In the genomic region with DNA sequence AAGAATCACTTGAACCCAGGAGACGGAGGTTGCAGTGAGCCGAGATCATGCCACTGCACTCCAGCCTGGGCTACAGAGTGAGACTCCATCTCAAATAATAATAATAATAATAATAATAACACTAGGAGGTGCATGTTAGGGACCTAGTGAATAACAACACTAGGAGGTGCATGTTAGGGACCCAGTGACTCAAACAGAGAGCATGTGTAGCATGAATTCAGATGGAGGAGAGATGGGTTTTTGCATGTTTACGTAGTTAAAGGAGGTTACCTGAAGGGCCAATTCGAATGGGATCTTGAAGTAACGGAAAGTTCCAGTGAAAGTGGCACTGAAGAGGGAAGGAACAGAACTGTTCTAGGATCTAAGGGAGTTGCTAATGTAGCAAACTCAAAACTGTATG, we compare ENCODE assay signal across 32 cellular contexts. TPM values are rescaled to one million over a fixed set of nuclear protein-coding genes. Genes with fewer than 3 reads are reported as not detected.
DNase-seq lines count a peak whose midpoint lies in the region; ATAC-seq, FAIRE-seq and TF ChIP-seq lines count a peak whose summit lies in the region.
"Had no signal": no experiment of that assay in that cellular context is flagged by ENCODE, and none has a peak within 500 bp of the region (broad histone marks: within the 10 kb centered on the region; RNA-seq: fewer than 3 reads in every experiment).

No MANE protein-coding gene starts in this region.

- TF ChIP-seq CTCF in OCI-LY3 (IDR thresholded peaks at IDR 0.05; ENCODE audit: low read depth, low read length), result no peak
- no peak for TF ChIP-seq CTCF in neural progenitor cell (IDR thresholded peaks at IDR 0.05)

- no peak overlapping the region for H3K27ac ChIP-seq in OCI-LY3 (ENCODE audit: low read length)
- H3K27ac ChIP-seq in neural progenitor cell, result no peak overlapping the region
- H3K27ac ChIP-seq: esophagus squamous epithelium, gastrocnemius medialis, hepatocyte, right atrium auricular region, stomach, thyroid gland had no signal

- H3K27me3 Mint-ChIP-seq in neural progenitor cell (ENCODE audit: insufficient read depth, low read depth), result peaks cover 14% of the 10 kb centered on the region

- H3K9me3 ChIP-seq in OCI-LY3 (ENCODE audit: insufficient read depth, low read length) (no peaks in the 10 kb centered on the region), neural progenitor cell (ENCODE audit: low read depth) (no peaks in the 10 kb centered on the region)
- H3K9me3 ChIP-seq: esophagus squamous epithelium, gastrocnemius medialis, thyroid gland had no signal

- H3K27ac Mint-ChIP-seq in neural progenitor cell, result no peak overlapping the region
- H3K27ac Mint-ChIP-seq: activated CD4-positive, alpha-beta T cell treated with anti-CD3 and anti-CD28 coated beads for 36 hours; CD8-positive, alpha-beta memory T cell; dendritic cell treated with granulocyte-macrophage colony-stimulating factor and Interleukin-4, amounts not matched to agents 40 ng/mL and 50 ng/mL, for 4 days; endodermal cell; T-helper 2 cell treated with Interferon-gamma antibody and Interleukin-4, amounts not matched to agents 5 μg/mL and 100 μg/mL, for 36 hours had no signal

- H3K27me3 ChIP-seq in OCI-LY3 (ENCODE audit: low read depth, low read length), result no peaks in the 10 kb centered on the region
- peaks cover 5% of the 10 kb centered on the region for H3K27me3 ChIP-seq in neural progenitor cell
- H3K27me3 ChIP-seq: gastrocnemius medialis, hepatocyte, right atrium auricular region, thyroid gland had no signal

- H3K4me1 Mint-ChIP-seq in neural progenitor cell, result peaks cover 5% of the 10 kb centered on the region
- H3K4me1 Mint-ChIP-seq: CD8-positive, alpha-beta memory T cell; central memory CD8-positive, alpha-beta T cell had no signal

- peak; percentile 25 for ATAC-seq in HG02798 (IDR thresholded peaks at IDR 0.05; ENCODE audit: poor library complexity, unreplicated experiment)
- ATAC-seq in GM18870 (IDR thresholded peaks at IDR 0.05; ENCODE audit: unreplicated experiment), result no peak
- ATAC-seq in HG02840 (IDR thresholded peaks at IDR 0.05; ENCODE audit: low FRiP score, unreplicated experiment), result no peak
- ATAC-seq: activated CD4-positive, alpha-beta T cell treated with anti-CD3 and anti-CD28 coated beads for 36 hours; gastrocnemius medialis; HCT116 had no signal

- no peaks in the 10 kb centered on the region for H3K9me3 Mint-ChIP-seq in neural progenitor cell
- H3K9me3 Mint-ChIP-seq: endodermal cell had no signal

- TF ChIP-seq POLR2A in GM12892 (IDR thresholded peaks at IDR 0.05; ENCODE audit: low read depth, low read length), result no peak

- no peak overlapping the region for H3K9ac ChIP-seq in OCI-LY3 (ENCODE audit: low read length)
- no peak overlapping the region for H3K9ac ChIP-seq in neural progenitor cell

- no peak overlapping the region for H2AFZ ChIP-seq in OCI-LY3 (ENCODE audit: low read depth, low read length)
- no peak overlapping the region for H2AFZ ChIP-seq in neural progenitor cell (replicated peaks)
- H2AFZ ChIP-seq: hepatocyte had no signal

- H3F3A ChIP-seq in neural progenitor cell (ENCODE audit: low read depth), result no peaks in the 10 kb centered on the region

- H3K4me1 ChIP-seq in OCI-LY3 (ENCODE audit: low read length), result peaks cover 8% of the 10 kb centered on the region
- no peaks in the 10 kb centered on the region for H3K4me1 ChIP-seq in neural progenitor cell
- H3K4me1 ChIP-seq: gastrocnemius medialis, right atrium auricular region, stomach, thyroid gland had no signal

- FAIRE-seq in GM12892 (lab: Jason Lieb, UNC) (peak; percentile 58), GM19239 (lab: Jason Lieb, UNC) (peak; percentile 21)
- FAIRE-seq: A204.1 had no signal

- H3K36me3 Mint-ChIP-seq in neural progenitor cell, result no peaks in the 10 kb centered on the region

- H3K36me3 ChIP-seq in OCI-LY3 (replicated peaks; ENCODE audit: low read depth, low read length) (no peaks in the 10 kb centered on the region), neural progenitor cell (no peaks in the 10 kb centered on the region)
- H3K36me3 ChIP-seq: esophagus squamous epithelium, gastrocnemius medialis, right atrium auricular region, stomach, thyroid gland had no signal

- no peak overlapping the region for H3K4me3 Mint-ChIP-seq in neural progenitor cell
- H3K4me3 Mint-ChIP-seq: activated CD4-positive, alpha-beta T cell treated with anti-CD3 and anti-CD28 coated beads for 36 hours; CD8-positive, alpha-beta memory T cell; central memory CD8-positive, alpha-beta T cell; dendritic cell treated with granulocyte-macrophage colony-stimulating factor and Interleukin-4, amounts not matched to agents 40 ng/mL and 50 ng/mL, for 4 days; endodermal cell; T-helper 2 cell treated with Interferon-gamma antibody and Interleukin-4, amounts not matched to agents 5 μg/mL and 100 μg/mL, for 36 hours had no signal

- H3K4me2 ChIP-seq in OCI-LY3 (ENCODE audit: low read length) (peak overlapping the region; percentile 10; the same call in 1 of the 2 replicates), neural progenitor cell (no peak overlapping the region)
- H3K4me2 ChIP-seq: hepatocyte, smooth muscle cell had no signal

- H3K79me2 ChIP-seq in OCI-LY3 (ENCODE audit: low read length) (no peaks in the 10 kb centered on the region), neural progenitor cell (ENCODE audit: low read depth) (no peaks in the 10 kb centered on the region)
- H3K79me2 ChIP-seq: hepatocyte had no signal

- no peak for DNase-seq in GM12892 (ENCODE audit: insufficient read length)
- DNase-seq in GM19239 (ENCODE audit: insufficient read length, low spot score), result no peak
- DNase-seq in AG08395 (ENCODE audit: low spot score), result no peak
- DNase-seq in neural progenitor cell (ENCODE audit: low spot score), result no peak
- DNase-seq: activated CD4-positive, alpha-beta T cell treated with anti-CD3 and anti-CD28 coated beads for 36 hours; activated gamma-delta T cell treated with Interleukin-2 at 50 U/mL for 16 hours; activated T-cell treated with anti-CD3 and anti-CD28 coated beads, Interleukin-2, amount 50 U/mL, for 1 hour; CD8-positive, alpha-beta memory T cell; endodermal cell; esophagus squamous epithelium; gastrocnemius medialis; mesenchymal stem cell; NCI-H1436 treated with DMSO at 0.1 percent for 48 hours; NCI-H446 treated with DMSO at 0.1 percent for 48 hours; Right ventricle myocardium superior; stimulated activated CD4-positive, alpha-beta T cell treated with anti-CD3 and anti-CD28 coated beads, Interleukin-1b, Interleukin-23, amount 100 ng/mL, for 48 hours; stimulated activated CD8-positive, alpha-beta memory T cell treated with anti-CD3 and anti-CD28 coated beads, Interleukin-4, amount 100 ng/mL, for 48 hours; thyroid gland had no signal

- no peak overlapping the region for H3K4me3 ChIP-seq in OCI-LY3 (ENCODE audit: low read length)
- no peak overlapping the region for H3K4me3 ChIP-seq in neural progenitor cell
- H3K4me3 ChIP-seq: esophagus squamous epithelium, gastrocnemius medialis, hepatocyte, right atrium auricular region, smooth muscle cell, stomach, thyroid gland had no signal

- H4K20me1 ChIP-seq in OCI-LY3 (ENCODE audit: insufficient read depth, low read length) (no peaks in the 10 kb centered on the region), neural progenitor cell (ENCODE audit: low read depth) (no peaks in the 10 kb centered on the region)

RNA-seq across cellular contexts. Expression of a gene that starts 7.1 kb away (rescaled TPM):
- polyA plus RNA-seq in GM12892 (2012; ENCODE audit: missing spikeins), result 3.2 TPM
- 0.11 and 0.31 TPM in 2 replicates for total RNA-seq in neural progenitor cell (ENCODE audit: low replicate concordance)
- total RNA-seq: G401 had no signal
- polyA plus RNA-seq: CD8-positive, alpha-beta memory T cell had no signal
